27 cellular contexts compared by ENCODE assay signal in the genomic region with DNA sequence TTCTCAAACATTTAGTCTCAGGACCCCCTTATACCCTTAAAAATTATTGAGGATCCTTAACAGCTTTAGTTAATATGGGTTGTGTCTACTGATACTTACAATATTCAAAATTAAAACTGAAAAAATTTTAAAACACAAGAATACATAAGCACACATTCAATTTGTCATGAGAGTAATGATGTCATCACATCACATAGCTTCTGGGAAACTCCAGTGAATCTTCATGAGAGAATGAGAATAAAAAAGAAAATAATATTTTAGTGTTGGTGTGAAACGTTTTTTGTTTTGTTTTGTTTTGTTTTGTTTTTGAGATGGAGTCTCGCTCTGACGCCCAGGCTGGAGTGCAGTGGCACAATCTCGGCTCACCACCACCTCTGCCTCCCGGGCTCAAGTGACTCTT. TPM values are rescaled to one million over a fixed set of nuclear protein-coding genes. Genes with fewer than 3 reads are reported as not detected.
"Had no signal": no experiment of that assay in that cellular context is flagged by ENCODE, and none has a peak within 500 bp of the region (broad histone marks: within the 10 kb centered on the region; RNA-seq: fewer than 3 reads in every experiment).

No MANE protein-coding gene starts in this region.

- H3K9me3 Mint-ChIP-seq: stimulated activated effector memory CD8-positive, alpha-beta T cell treated with anti-CD3 and anti-CD28 coated beads, Interleukin-12 subunit alpha, Interleukin-12 subunit beta, amount 100 ng/mL, for 72 hours had no signal

- H2AFZ ChIP-seq: parathyroid adenoma had no signal

- H3K4me1 Mint-ChIP-seq: memory B cell had no signal

- H3K27ac ChIP-seq: dorsolateral prefrontal cortex, left ventricle myocardium inferior, lower lobe of right lung, parathyroid adenoma, sigmoid colon, stomach, thyroid gland, vagina had no signal

- H3K36me3 Mint-ChIP-seq: immature natural killer cell; memory B cell; natural killer cell; stimulated activated effector memory CD8-positive, alpha-beta T cell treated with anti-CD3 and anti-CD28 coated beads, Interleukin-12 subunit alpha, Interleukin-12 subunit beta, amount 100 ng/mL, for 72 hours had no signal

- H3K9me3 ChIP-seq: lower lobe of right lung, sigmoid colon, thyroid gland, vagina had no signal

- H3K4me3 ChIP-seq: dorsolateral prefrontal cortex, left ventricle myocardium inferior, lower lobe of right lung, sigmoid colon, stomach, thyroid gland, vagina had no signal

- H3K4me1 ChIP-seq: left ventricle myocardium inferior, parathyroid adenoma, sigmoid colon, thyroid gland, vagina had no signal

- H3K4me3 Mint-ChIP-seq: endodermal cell; immature natural killer cell; memory B cell; natural killer cell; stimulated activated effector memory CD8-positive, alpha-beta T cell treated with anti-CD3 and anti-CD28 coated beads, Interleukin-12 subunit alpha, Interleukin-12 subunit beta, amount 100 ng/mL, for 72 hours had no signal

- H3K27me3 ChIP-seq: dorsolateral prefrontal cortex, sigmoid colon, stomach, thyroid gland, vagina had no signal

- ATAC-seq: esophagus mucosa; left colon; lower lobe of right lung; natural killer cell; stimulated activated effector memory CD8-positive, alpha-beta T cell treated with anti-CD3 and anti-CD28 coated beads, Interleukin-12 subunit alpha, Interleukin-12 subunit beta, amount 100 ng/mL, for 72 hours had no signal

- H3K36me3 ChIP-seq: left ventricle myocardium inferior, lower lobe of right lung, sigmoid colon, stomach, thyroid gland, vagina had no signal

- H3K27me3 Mint-ChIP-seq: progenitor cell of endocrine pancreas had no signal

- H3K27ac Mint-ChIP-seq: endodermal cell; immature natural killer cell; memory B cell; natural killer cell; progenitor cell of endocrine pancreas; stimulated activated effector memory CD8-positive, alpha-beta T cell treated with anti-CD3 and anti-CD28 coated beads, Interleukin-12 subunit alpha, Interleukin-12 subunit beta, amount 100 ng/mL, for 72 hours had no signal

- DNase-seq: cortex of kidney; dorsolateral prefrontal cortex; effector CD4-positive, alpha-beta T cell; endodermal cell; foreskin melanocyte; glutamatergic neuron; hypothalamus; immature natural killer cell; islet precursor cell; left colon; left ventricle myocardium inferior; lower lobe of right lung; natural killer cell; sigmoid colon; stimulated activated CD4-positive, alpha-beta T cell treated with anti-CD3 and anti-CD28 coated beads, Interleukin-2, amount 100 ng/mL, for 24 hours; stimulated activated CD4-positive, alpha-beta T cell treated with anti-CD3 and anti-CD28 coated beads, Interleukin-4, amount 100 ng/mL, for 24 hours; stimulated activated naive CD4-positive, alpha-beta T cell treated with Interleukin-2 at 50 U/mL for 16 hours; stomach; thyroid gland; trophoblast cell had no signal

- H3K9ac ChIP-seq: parathyroid adenoma had no signal

- H3K79me2 ChIP-seq: parathyroid adenoma had no signal

RNA-seq across cellular contexts. Expression of gene ACP3, which starts 25.1 kb away (rescaled TPM):
- polyA plus RNA-seq: neural cell had no signal
